ENCODE assay signal across 1 cellular context in genomic region chr9:70485273-70485858, GRCh38.
TF ChIP-seq lines count a peak whose summit lies in the region.

No MANE protein-coding gene starts in this region.

TF ChIP-seq in K562, 482 proteins besides CTCF, POLR2A, EP300 and RAD21 (continued from another document and continues in another):
- TF ChIP-seq ZNF280B (CRISPR knock-in tag; IDR thresholded peaks at IDR 0.05) = no peak
- no peak for TF ChIP-seq XRCC3 (IDR thresholded peaks at IDR 0.05)
- no peak for TF ChIP-seq FOXK1 (CRISPR knock-in tag; IDR thresholded peaks at IDR 0.05; ENCODE audit: borderline replicate concordance)
- TF ChIP-seq GABPB1 (CRISPR knock-in tag; IDR thresholded peaks at IDR 0.05) = no peak
- TF ChIP-seq PKNOX1 (IDR thresholded peaks at IDR 0.05) = peak; percentile 83
- TF ChIP-seq ZNF584 (CRISPR knock-in tag; IDR thresholded peaks at IDR 0.05; ENCODE audit: low read depth) = 0 out of 2 replicates have a peak, but pooled peaks have one; percentile 31
- TF ChIP-seq SMARCA4 (IDR thresholded peaks at IDR 0.05) = peak; percentile 97
- TF ChIP-seq KAT7 (CRISPR knock-in tag; IDR thresholded peaks at IDR 0.05; ENCODE audit: borderline replicate concordance) = no peak
- TF ChIP-seq HDAC2 (IDR thresholded peaks at IDR 0.05) = no peak; the same call in 1 of the 2 replicates
- no peak for TF ChIP-seq ZNF699 (CRISPR knock-in tag; IDR thresholded peaks at IDR 0.05; ENCODE audit: insufficient replicate concordance)
- TF ChIP-seq CTBP1 (IDR thresholded peaks at IDR 0.05; ENCODE audit: borderline replicate concordance) = peak; percentile 96
- no peak for TF ChIP-seq SIX5 (IDR thresholded peaks at IDR 0.05; ENCODE audit: borderline replicate concordance in 1 of 2, insufficient read depth in 1 of 2, low read depth in 1 of 2, low read length in 2 of 2)
- TF ChIP-seq ETV1 (tag; conservative IDR thresholded peaks at IDR 0.05; ENCODE audit: low read depth) = peak; percentile 93
- peak; percentile 23 to 80; a peak in 1 of 4 replicates for TF ChIP-seq ARNT (IDR thresholded peaks at IDR 0.05)
- TF ChIP-seq PBX2 (CRISPR knock-in tag; IDR thresholded peaks at IDR 0.05; ENCODE audit: low read depth) = no peak
- TF ChIP-seq PBX2 (tag; conservative IDR thresholded peaks at IDR 0.05; ENCODE audit: low read depth) = peak; percentile 89
- no peak for TF ChIP-seq TEAD2 (tag; IDR thresholded peaks at IDR 0.05)
- TF ChIP-seq BCOR (IDR thresholded peaks at IDR 0.05) = peak; percentile 56; the same call in 1 of the 2 replicates
- TF ChIP-seq ZNF551 (CRISPR knock-in tag; IDR thresholded peaks at IDR 0.05) = no peak
- TF ChIP-seq HMGXB4 (CRISPR knock-in tag; IDR thresholded peaks at IDR 0.05) = no peak
- TF ChIP-seq ZNF592 (IDR thresholded peaks at IDR 0.05) = peak; percentile 87
- TF ChIP-seq ZNF75A (CRISPR knock-in tag; IDR thresholded peaks at IDR 0.05) = no peak
- TF ChIP-seq MED1 (CRISPR knock-in tag; IDR thresholded peaks at IDR 0.05; ENCODE audit: borderline replicate concordance) = no peak
- TF ChIP-seq KDM5B (IDR thresholded peaks at IDR 0.05; ENCODE audit: insufficient replicate concordance, low read depth, low read length) = peak; percentile 29
- TF ChIP-seq HNRNPUL1 (IDR thresholded peaks at IDR 0.05; ENCODE audit: low read length) = no peak
- peak; percentile 31; the same call in 1 of the 2 replicates for TF ChIP-seq RBFOX2 (IDR thresholded peaks at IDR 0.05; ENCODE audit: low read depth, low read length)
- TF ChIP-seq SRSF7 (optimal IDR thresholded peaks at IDR 0.05; ENCODE audit: low read depth, low read length) = no peak
- no peak for TF ChIP-seq ZNF785 (CRISPR knock-in tag; IDR thresholded peaks at IDR 0.05)
- TF ChIP-seq FOXJ3 (CRISPR knock-in tag; IDR thresholded peaks at IDR 0.05) = no peak
- peak; percentile 77 for TF ChIP-seq BHLHE40 (IDR thresholded peaks at IDR 0.05; ENCODE audit: low read length)
- peak; percentile 59; the same call in 1 of the 2 replicates for TF ChIP-seq EGR1 (conservative IDR thresholded peaks at IDR 0.05)
- TF ChIP-seq ZBTB43 (CRISPR knock-in tag; IDR thresholded peaks at IDR 0.05) = no peak
- TF ChIP-seq PML (IDR thresholded peaks at IDR 0.05; ENCODE audit: low read length) = peak; percentile 87
- TF ChIP-seq GMEB1 (CRISPR knock-in tag; IDR thresholded peaks at IDR 0.05) = no peak
- TF ChIP-seq SOX6 (IDR thresholded peaks at IDR 0.05) = peak; percentile 77
- TF ChIP-seq NR4A1 (CRISPR knock-in tag; IDR thresholded peaks at IDR 0.05) = no peak
- TF ChIP-seq NR4A1 (tag; IDR thresholded peaks at IDR 0.05) = no peak
- TF ChIP-seq PCBP1 (IDR thresholded peaks at IDR 0.05; ENCODE audit: low read depth, low read length, poor library complexity, severe bottlenecking) = no peak
- peak in 1 of 3 experiments; percentile 60; a peak in 1 of 6 replicates for TF ChIP-seq ZBTB11 (CRISPR knock-in tag; IDR thresholded peaks at IDR 0.05)
- no peak for TF ChIP-seq CEBPZ (IDR thresholded peaks at IDR 0.05; ENCODE audit: borderline replicate concordance, low read depth, low read length)
- peak; percentile 95 for TF ChIP-seq SMARCE1 (IDR thresholded peaks at IDR 0.05)
- TF ChIP-seq BDP1 (IDR thresholded peaks at IDR 0.05; ENCODE audit: insufficient read depth, insufficient read length) = no peak
- TF ChIP-seq ZC3H8 (IDR thresholded peaks at IDR 0.05) = no peak
